In genomic region chr6:167396659-167397490, GRCh38 we compare ENCODE assay signal across 17 cellular contexts.
"Had no signal": no experiment of that assay in that cellular context is flagged by ENCODE, and none has a peak within 500 bp of the region (broad histone marks: within the 10 kb centered on the region; RNA-seq: fewer than 3 reads in every experiment).

No MANE protein-coding gene starts in this region.

- H3K9me3 Mint-ChIP-seq: activated naive CD4-positive, alpha-beta T cell treated with anti-CD3 and anti-CD28 coated beads, Interleukin-2, amount 50 U/mL, for 24 hours; central memory CD8-positive, alpha-beta T cell; dendritic cell treated with granulocyte-macrophage colony-stimulating factor and Interleukin-4, amounts not matched to agents 40 ng/mL and 50 ng/mL, for 4 days; memory B cell; natural killer cell treated with Interleukin-12 subunit alpha and Interleukin-12 subunit beta and Interleukin-15 and Interleukin-18, amount 100 ng/mL, for 72 hours; T-helper 2 cell treated with Interferon-gamma antibody and Interleukin-4, amounts not matched to agents 5 μg/mL and 100 μg/mL, for 36 hours had no signal

- H3K27me3 Mint-ChIP-seq: activated naive CD4-positive, alpha-beta T cell treated with anti-CD3 and anti-CD28 coated beads, Interleukin-2, amount 50 U/mL, for 24 hours had no signal

- DNase-seq: activated CD8-positive, alpha-beta T cell treated with anti-CD3 and anti-CD28 coated beads, Interleukin-2, amount 10 ng/mL, durations not matched to agents 7 days and 5 days; activated effector memory CD4-positive, alpha-beta T cell treated with Interleukin-2 at 50 U/mL for 16 hours; erythroblast; hypothalamus; left colon; psoas muscle; sigmoid colon; stimulated activated CD4-positive, alpha-beta T cell treated with anti-CD3 and anti-CD28 coated beads, Interleukin-12 subunit alpha, Interleukin-12 subunit beta, amount 100 ng/mL, for 4 hours; stimulated activated naive CD4-positive, alpha-beta T cell; SW 1271; trophoblast cell had no signal

- H3K27ac Mint-ChIP-seq: activated CD8-positive, alpha-beta T cell treated with anti-CD3 and anti-CD28 coated beads, Interleukin-2, amount 10 ng/mL, durations not matched to agents 7 days and 5 days; activated naive CD4-positive, alpha-beta T cell treated with anti-CD3 and anti-CD28 coated beads, Interleukin-2, amount 50 U/mL, for 24 hours; dendritic cell treated with granulocyte-macrophage colony-stimulating factor and Interleukin-4, amounts not matched to agents 40 ng/mL and 50 ng/mL, for 4 days; memory B cell; natural killer cell treated with Interleukin-12 subunit alpha and Interleukin-12 subunit beta and Interleukin-15 and Interleukin-18, amount 100 ng/mL, for 72 hours; T-helper 2 cell treated with Interferon-gamma antibody and Interleukin-4, amounts not matched to agents 5 μg/mL and 100 μg/mL, for 36 hours had no signal

- H3K36me3 ChIP-seq: sigmoid colon had no signal

- H3K9me3 ChIP-seq: psoas muscle, sigmoid colon had no signal

- H3K4me3 Mint-ChIP-seq: activated CD8-positive, alpha-beta T cell treated with anti-CD3 and anti-CD28 coated beads, Interleukin-2, amount 10 ng/mL, durations not matched to agents 7 days and 5 days; activated naive CD4-positive, alpha-beta T cell treated with anti-CD3 and anti-CD28 coated beads, Interleukin-2, amount 50 U/mL, for 24 hours; central memory CD8-positive, alpha-beta T cell; dendritic cell treated with granulocyte-macrophage colony-stimulating factor and Interleukin-4, amounts not matched to agents 40 ng/mL and 50 ng/mL, for 4 days; memory B cell; natural killer cell treated with Interleukin-12 subunit alpha and Interleukin-12 subunit beta and Interleukin-15 and Interleukin-18, amount 100 ng/mL, for 72 hours; T-helper 2 cell treated with Interferon-gamma antibody and Interleukin-4, amounts not matched to agents 5 μg/mL and 100 μg/mL, for 36 hours had no signal

- H3K4me1 Mint-ChIP-seq: activated naive CD4-positive, alpha-beta T cell treated with anti-CD3 and anti-CD28 coated beads, Interleukin-2, amount 50 U/mL, for 24 hours; central memory CD8-positive, alpha-beta T cell; memory B cell had no signal

- H3K4me1 ChIP-seq: psoas muscle had no signal

- H3K27ac ChIP-seq: psoas muscle, sigmoid colon had no signal

- H3K4me3 ChIP-seq: psoas muscle, sigmoid colon had no signal

- ATAC-seq: activated CD8-positive, alpha-beta T cell treated with anti-CD3 and anti-CD28 coated beads, Interleukin-2, amount 10 ng/mL, durations not matched to agents 7 days and 5 days; psoas muscle had no signal

- H3K36me3 Mint-ChIP-seq: activated naive CD4-positive, alpha-beta T cell treated with anti-CD3 and anti-CD28 coated beads, Interleukin-2, amount 50 U/mL, for 24 hours; memory B cell; natural killer cell treated with Interleukin-12 subunit alpha and Interleukin-12 subunit beta and Interleukin-15 and Interleukin-18, amount 100 ng/mL, for 72 hours had no signal
